1 cellular context compared by ENCODE assay signal in the genomic region with DNA sequence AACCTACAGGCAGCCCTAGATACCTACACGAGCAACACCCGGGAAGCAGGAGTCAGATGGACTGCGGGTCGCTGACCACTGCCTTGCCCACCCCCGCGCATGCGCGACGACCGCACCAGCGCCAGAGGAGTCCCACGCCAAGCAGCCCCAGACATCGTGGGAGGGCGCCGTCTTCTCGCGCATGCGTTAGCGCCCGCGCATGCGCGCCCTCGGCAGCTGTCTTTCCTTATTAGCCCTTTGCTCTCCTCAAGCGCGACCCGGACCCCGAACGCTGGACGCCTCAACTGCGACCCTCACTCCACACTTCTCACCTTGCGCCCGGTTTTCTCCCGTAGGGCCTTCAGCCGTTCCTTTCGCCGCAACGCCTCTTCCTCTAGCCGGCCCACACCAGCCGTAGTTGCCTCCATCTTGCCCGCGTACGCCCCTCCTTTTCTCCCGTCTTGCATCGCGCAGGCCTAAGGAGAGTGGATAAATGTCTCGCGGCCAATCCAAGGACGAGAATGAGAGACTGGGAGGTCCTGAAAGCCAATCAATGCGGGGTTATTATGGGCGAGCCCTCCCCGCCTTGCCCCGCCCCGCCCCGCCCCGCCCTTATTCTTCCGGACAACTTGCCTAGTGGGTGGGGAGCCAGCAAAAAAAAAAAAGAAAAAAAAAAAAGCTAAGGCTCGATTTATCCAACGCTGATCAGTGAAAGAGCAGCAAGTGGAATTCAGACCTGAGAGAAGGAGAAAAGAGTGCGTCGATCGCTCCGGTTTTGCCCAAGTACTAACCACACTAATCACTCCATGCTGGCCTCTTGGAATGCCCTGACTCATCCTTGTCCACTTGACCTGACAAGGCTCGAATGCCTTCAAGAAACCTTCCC.
TF ChIP-seq lines count a peak whose summit lies in the region.

A gene (minus strand): TSS at position 420 of the 865 bp plus-strand sequence. CDS start 13 bp downstream, at position 407.

TF ChIP-seq in K562, 482 proteins besides CTCF, POLR2A, EP300 and RAD21 (continued from another document and continues in another):
- TF ChIP-seq, protein P1, sequence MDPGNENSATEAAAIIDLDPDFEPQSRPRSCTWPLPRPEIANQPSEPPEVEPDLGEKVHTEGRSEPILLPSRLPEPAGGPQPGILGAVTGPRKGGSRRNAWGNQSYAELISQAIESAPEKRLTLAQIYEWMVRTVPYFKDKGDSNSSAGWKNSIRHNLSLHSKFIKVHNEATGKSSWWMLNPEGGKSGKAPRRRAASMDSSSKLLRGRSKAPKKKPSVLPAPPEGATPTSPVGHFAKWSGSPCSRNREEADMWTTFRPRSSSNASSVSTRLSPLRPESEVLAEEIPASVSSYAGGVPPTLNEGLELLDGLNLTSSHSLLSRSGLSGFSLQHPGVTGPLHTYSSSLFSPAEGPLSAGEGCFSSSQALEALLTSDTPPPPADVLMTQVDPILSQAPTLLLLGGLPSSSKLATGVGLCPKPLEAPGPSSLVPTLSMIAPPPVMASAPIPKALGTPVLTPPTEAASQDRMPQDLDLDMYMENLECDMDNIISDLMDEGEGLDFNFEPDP (CRISPR knock-in tag; IDR thresholded peaks at IDR 0.05), result no peak
- TF ChIP-seq XRCC4 (IDR thresholded peaks at IDR 0.05; ENCODE audit: extremely low read depth, insufficient read depth, insufficient read length) (no peak), ZNF778 (CRISPR knock-in tag; IDR thresholded peaks at IDR 0.05) (no peak), SUPT5H (IDR thresholded peaks at IDR 0.05) (peak; percentile 100), FOSL1 (tag; conservative IDR thresholded peaks at IDR 0.05) (peak; percentile 92), NBN (IDR thresholded peaks at IDR 0.05; ENCODE audit: low read depth) (no peak; the same call in none of the 2 replicates), SMARCB1 (IDR thresholded peaks at IDR 0.05; ENCODE audit: insufficient read length, low read depth) (no peak), ZNF717 (CRISPR knock-in tag; IDR thresholded peaks at IDR 0.05) (no peak), RNF2 (IDR thresholded peaks at IDR 0.05) (peak; percentile 67; the same call in 1 of the 2 replicates), ETS2 (tag; IDR thresholded peaks at IDR 0.05; ENCODE audit: borderline replicate concordance, poor library complexity, severe bottlenecking) (no peak), BCL6 (CRISPR knock-in tag; IDR thresholded peaks at IDR 0.05) (no peak), POLR2AphosphoS2 (IDR thresholded peaks at IDR 0.05; ENCODE audit: low read length) (peak; percentile 89), EWSR1 (IDR thresholded peaks at IDR 0.05; ENCODE audit: borderline replicate concordance, low read depth, partially characterized antibody) (no peak), DIDO1 (tag; IDR thresholded peaks at IDR 0.05; ENCODE audit: low read depth) (peak; percentile 70; the same call in 1 of the 2 replicates), CTBP1 (IDR thresholded peaks at IDR 0.05; ENCODE audit: borderline replicate concordance) (no peak; the same call in none of the 2 replicates), MEF2D (tag; conservative IDR thresholded peaks at IDR 0.05; ENCODE audit: low read depth) (no peak), TGIF2 (CRISPR knock-in tag; IDR thresholded peaks at IDR 0.05) (no peak), KAT7 (CRISPR knock-in tag; IDR thresholded peaks at IDR 0.05; ENCODE audit: borderline replicate concordance) (no peak), ATF7 (IDR thresholded peaks at IDR 0.05) (peak; percentile 71), SAP30 (IDR thresholded peaks at IDR 0.05; ENCODE audit: borderline replicate concordance, insufficient read depth, low read depth, low read length, poor library complexity, severe bottlenecking) (no peak), ZFP30 (CRISPR knock-in tag; IDR thresholded peaks at IDR 0.05; ENCODE audit: borderline replicate concordance) (no peak), THRAP3 (IDR thresholded peaks at IDR 0.05; ENCODE audit: borderline replicate concordance) (no peak), TAL1 (IDR thresholded peaks at IDR 0.05) (no peak; the same call in none of the 2 replicates), PML (IDR thresholded peaks at IDR 0.05; ENCODE audit: low read length) (peak; percentile 93), ZNF174 (CRISPR knock-in tag; IDR thresholded peaks at IDR 0.05) (no peak), ARHGAP35 (IDR thresholded peaks at IDR 0.05; ENCODE audit: partially characterized antibody) (no peak), POLR3G (IDR thresholded peaks at IDR 0.05; ENCODE audit: extremely low read depth, insufficient read length, insufficient replicate concordance) (no peak), DACH1 (IDR thresholded peaks at IDR 0.05; ENCODE audit: partially characterized antibody) (no peak), U2AF1 (optimal IDR thresholded peaks at IDR 0.05; ENCODE audit: low read depth, low read length) (no peak), TAF9B (IDR thresholded peaks at IDR 0.05; ENCODE audit: partially characterized antibody) (no peak), SMAD2 (IDR thresholded peaks at IDR 0.05; ENCODE audit: low read depth, low read length) (no peak), ZSCAN29 (IDR thresholded peaks at IDR 0.05) (peak; percentile 82), ETV1 (tag; conservative IDR thresholded peaks at IDR 0.05; ENCODE audit: low read depth) (no peak), TARDBP (IDR thresholded peaks at IDR 0.05) (peak; percentile 60; the same call in 1 of the 2 replicates), NR1H2 (CRISPR knock-in tag; IDR thresholded peaks at IDR 0.05) (0 out of 2 replicates have a peak, but pooled peaks have one; percentile 65)
- TF ChIP-seq, protein P2, sequence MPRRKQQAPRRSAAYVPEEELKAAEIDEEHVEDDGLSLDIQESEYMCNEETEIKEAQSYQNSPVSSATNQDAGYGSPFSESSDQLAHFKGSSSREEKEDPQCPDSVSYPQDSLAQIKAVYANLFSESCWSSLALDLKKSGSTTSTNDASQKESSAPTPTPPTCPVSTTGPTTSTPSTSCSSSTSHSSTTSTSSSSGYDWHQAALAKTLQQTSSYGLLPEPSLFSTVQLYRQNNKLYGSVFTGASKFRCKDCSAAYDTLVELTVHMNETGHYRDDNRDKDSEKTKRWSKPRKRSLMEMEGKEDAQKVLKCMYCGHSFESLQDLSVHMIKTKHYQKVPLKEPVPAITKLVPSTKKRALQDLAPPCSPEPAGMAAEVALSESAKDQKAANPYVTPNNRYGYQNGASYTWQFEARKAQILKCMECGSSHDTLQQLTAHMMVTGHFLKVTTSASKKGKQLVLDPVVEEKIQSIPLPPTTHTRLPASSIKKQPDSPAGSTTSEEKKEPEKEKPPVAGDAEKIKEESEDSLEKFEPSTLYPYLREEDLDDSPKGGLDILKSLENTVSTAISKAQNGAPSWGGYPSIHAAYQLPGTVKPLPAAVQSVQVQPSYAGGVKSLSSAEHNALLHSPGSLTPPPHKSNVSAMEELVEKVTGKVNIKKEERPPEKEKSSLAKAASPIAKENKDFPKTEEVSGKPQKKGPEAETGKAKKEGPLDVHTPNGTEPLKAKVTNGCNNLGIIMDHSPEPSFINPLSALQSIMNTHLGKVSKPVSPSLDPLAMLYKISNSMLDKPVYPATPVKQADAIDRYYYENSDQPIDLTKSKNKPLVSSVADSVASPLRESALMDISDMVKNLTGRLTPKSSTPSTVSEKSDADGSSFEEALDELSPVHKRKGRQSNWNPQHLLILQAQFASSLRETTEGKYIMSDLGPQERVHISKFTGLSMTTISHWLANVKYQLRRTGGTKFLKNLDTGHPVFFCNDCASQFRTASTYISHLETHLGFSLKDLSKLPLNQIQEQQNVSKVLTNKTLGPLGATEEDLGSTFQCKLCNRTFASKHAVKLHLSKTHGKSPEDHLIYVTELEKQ (CRISPR knock-in tag; IDR thresholded peaks at IDR 0.05), result no peak
- TF ChIP-seq, protein P3, sequence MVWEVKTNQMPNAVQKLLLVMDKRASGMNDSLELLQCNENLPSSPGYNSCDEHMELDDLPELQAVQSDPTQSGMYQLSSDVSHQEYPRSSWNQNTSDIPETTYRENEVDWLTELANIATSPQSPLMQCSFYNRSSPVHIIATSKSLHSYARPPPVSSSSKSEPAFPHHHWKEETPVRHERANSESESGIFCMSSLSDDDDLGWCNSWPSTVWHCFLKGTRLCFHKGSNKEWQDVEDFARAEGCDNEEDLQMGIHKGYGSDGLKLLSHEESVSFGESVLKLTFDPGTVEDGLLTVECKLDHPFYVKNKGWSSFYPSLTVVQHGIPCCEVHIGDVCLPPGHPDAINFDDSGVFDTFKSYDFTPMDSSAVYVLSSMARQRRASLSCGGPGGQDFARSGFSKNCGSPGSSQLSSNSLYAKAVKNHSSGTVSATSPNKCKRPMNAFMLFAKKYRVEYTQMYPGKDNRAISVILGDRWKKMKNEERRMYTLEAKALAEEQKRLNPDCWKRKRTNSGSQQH (CRISPR knock-in tag; IDR thresholded peaks at IDR 0.05), result peak; percentile 95
- TF ChIP-seq, protein P4, sequence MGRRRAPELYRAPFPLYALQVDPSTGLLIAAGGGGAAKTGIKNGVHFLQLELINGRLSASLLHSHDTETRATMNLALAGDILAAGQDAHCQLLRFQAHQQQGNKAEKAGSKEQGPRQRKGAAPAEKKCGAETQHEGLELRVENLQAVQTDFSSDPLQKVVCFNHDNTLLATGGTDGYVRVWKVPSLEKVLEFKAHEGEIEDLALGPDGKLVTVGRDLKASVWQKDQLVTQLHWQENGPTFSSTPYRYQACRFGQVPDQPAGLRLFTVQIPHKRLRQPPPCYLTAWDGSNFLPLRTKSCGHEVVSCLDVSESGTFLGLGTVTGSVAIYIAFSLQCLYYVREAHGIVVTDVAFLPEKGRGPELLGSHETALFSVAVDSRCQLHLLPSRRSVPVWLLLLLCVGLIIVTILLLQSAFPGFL (CRISPR knock-in tag; IDR thresholded peaks at IDR 0.05), result no peak
- TF ChIP-seq, protein P5, sequence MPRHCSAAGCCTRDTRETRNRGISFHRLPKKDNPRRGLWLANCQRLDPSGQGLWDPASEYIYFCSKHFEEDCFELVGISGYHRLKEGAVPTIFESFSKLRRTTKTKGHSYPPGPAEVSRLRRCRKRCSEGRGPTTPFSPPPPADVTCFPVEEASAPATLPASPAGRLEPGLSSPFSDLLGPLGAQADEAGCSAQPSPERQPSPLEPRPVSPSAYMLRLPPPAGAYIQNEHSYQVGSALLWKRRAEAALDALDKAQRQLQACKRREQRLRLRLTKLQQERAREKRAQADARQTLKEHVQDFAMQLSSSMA (CRISPR knock-in tag; IDR thresholded peaks at IDR 0.05), result no peak
- TF ChIP-seq, protein P6, sequence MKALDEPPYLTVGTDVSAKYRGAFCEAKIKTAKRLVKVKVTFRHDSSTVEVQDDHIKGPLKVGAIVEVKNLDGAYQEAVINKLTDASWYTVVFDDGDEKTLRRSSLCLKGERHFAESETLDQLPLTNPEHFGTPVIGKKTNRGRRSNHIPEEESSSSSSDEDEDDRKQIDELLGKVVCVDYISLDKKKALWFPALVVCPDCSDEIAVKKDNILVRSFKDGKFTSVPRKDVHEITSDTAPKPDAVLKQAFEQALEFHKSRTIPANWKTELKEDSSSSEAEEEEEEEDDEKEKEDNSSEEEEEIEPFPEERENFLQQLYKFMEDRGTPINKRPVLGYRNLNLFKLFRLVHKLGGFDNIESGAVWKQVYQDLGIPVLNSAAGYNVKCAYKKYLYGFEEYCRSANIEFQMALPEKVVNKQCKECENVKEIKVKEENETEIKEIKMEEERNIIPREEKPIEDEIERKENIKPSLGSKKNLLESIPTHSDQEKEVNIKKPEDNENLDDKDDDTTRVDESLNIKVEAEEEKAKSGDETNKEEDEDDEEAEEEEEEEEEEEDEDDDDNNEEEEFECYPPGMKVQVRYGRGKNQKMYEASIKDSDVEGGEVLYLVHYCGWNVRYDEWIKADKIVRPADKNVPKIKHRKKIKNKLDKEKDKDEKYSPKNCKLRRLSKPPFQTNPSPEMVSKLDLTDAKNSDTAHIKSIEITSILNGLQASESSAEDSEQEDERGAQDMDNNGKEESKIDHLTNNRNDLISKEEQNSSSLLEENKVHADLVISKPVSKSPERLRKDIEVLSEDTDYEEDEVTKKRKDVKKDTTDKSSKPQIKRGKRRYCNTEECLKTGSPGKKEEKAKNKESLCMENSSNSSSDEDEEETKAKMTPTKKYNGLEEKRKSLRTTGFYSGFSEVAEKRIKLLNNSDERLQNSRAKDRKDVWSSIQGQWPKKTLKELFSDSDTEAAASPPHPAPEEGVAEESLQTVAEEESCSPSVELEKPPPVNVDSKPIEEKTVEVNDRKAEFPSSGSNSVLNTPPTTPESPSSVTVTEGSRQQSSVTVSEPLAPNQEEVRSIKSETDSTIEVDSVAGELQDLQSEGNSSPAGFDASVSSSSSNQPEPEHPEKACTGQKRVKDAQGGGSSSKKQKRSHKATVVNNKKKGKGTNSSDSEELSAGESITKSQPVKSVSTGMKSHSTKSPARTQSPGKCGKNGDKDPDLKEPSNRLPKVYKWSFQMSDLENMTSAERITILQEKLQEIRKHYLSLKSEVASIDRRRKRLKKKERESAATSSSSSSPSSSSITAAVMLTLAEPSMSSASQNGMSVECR (CRISPR knock-in tag; IDR thresholded peaks at IDR 0.05), result peak; percentile 58
- TF ChIP-seq, protein P7, sequence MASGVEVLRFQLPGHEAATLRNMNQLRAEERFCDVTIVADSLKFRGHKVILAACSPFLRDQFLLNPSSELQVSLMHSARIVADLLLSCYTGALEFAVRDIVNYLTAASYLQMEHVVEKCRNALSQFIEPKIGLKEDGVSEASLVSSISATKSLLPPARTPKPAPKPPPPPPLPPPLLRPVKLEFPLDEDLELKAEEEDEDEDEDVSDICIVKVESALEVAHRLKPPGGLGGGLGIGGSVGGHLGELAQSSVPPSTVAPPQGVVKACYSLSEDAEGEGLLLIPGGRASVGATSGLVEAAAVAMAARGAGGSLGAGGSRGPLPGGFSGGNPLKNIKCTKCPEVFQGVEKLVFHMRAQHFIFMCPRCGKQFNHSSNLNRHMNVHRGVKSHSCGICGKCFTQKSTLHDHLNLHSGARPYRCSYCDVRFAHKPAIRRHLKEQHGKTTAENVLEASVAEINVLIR (CRISPR knock-in tag; IDR thresholded peaks at IDR 0.05), result no peak
- TF ChIP-seq, protein P8, sequence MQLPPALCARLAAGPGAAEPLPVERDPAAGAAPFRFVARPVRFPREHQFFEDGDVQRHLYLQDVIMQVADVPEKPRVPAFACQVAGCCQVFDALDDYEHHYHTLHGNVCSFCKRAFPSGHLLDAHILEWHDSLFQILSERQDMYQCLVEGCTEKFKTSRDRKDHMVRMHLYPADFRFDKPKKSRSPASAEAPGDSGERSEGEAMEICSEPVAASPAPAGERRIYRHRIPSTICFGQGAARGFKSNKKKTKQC (CRISPR knock-in tag; IDR thresholded peaks at IDR 0.05), result peak; percentile 81; the same call in 1 of the 2 replicates
- TF ChIP-seq, protein P9, sequence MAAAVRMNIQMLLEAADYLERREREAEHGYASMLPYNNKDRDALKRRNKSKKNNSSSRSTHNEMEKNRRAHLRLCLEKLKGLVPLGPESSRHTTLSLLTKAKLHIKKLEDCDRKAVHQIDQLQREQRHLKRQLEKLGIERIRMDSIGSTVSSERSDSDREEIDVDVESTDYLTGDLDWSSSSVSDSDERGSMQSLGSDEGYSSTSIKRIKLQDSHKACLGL (CRISPR knock-in tag; IDR thresholded peaks at IDR 0.05; ENCODE audit: borderline replicate concordance, poor library complexity, severe bottlenecking), result no peak
- TF ChIP-seq, protein P10, sequence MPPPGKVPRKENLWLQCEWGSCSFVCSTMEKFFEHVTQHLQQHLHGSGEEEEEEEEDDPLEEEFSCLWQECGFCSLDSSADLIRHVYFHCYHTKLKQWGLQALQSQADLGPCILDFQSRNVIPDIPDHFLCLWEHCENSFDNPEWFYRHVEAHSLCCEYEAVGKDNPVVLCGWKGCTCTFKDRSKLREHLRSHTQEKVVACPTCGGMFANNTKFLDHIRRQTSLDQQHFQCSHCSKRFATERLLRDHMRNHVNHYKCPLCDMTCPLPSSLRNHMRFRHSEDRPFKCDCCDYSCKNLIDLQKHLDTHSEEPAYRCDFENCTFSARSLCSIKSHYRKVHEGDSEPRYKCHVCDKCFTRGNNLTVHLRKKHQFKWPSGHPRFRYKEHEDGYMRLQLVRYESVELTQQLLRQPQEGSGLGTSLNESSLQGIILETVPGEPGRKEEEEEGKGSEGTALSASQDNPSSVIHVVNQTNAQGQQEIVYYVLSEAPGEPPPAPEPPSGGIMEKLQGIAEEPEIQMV (tag; conservative IDR thresholded peaks at IDR 0.05; ENCODE audit: low read depth), result no peak
